Comparison of ENCODE assay signal across 20 cellular contexts in the genomic region with DNA sequence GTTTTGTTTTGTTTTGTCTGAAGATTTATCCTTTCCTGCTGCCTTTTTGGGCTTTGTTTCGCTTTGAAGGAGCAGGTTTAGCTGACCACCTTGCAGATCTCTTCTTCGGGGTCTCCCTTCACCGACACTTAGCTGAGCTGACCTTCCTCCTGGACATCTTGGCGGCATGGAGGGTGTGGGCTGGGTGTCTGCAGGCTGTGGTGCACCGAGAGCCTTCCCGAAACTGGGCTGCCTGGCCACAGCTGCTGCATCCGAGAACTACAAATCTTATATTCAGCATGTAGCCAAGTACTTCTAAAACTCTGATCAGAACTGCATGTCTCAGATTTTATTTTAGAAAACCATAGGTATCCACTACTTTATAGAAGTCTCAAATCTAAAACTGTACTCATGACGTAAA.
DNase-seq lines count a peak whose midpoint lies in the region; ATAC-seq and TF ChIP-seq lines count a peak whose summit lies in the region.
"Had no signal": no experiment of that assay in that cellular context is flagged by ENCODE, and none has a peak within 500 bp of the region (broad histone marks: within the 10 kb centered on the region; RNA-seq: fewer than 3 reads in every experiment).

No MANE protein-coding gene starts in this region.

- peak overlapping the region; percentile 56 for H3K27ac ChIP-seq in RWPE1
- H3K27ac ChIP-seq: cardiac muscle cell, neural progenitor cell, SJSA1 had no signal

- ATAC-seq in GM21717 (IDR thresholded peaks at IDR 0.05; ENCODE audit: unreplicated experiment), result no peak
- no peak for ATAC-seq in HG02588 (IDR thresholded peaks at IDR 0.05; ENCODE audit: unreplicated experiment)
- ATAC-seq: activated CD4-positive, CD25-positive, alpha-beta regulatory T cell treated with anti-CD3 and anti-CD28 coated beads, Interleukin-2, amount 50 U/mL, for 24 hours; esophagus mucosa; stimulated activated naive B cell treated with anti-CD40 and anti-IgM and Interleukin-4, amounts not matched to agents 10 μg/mL and 1 μg/mL and 100 μg/mL, for 72 hours had no signal

- H3K36me3 Mint-ChIP-seq in endothelial cell (ENCODE audit: low read depth, unreplicated experiment) (peaks cover 13% of the 10 kb centered on the region), neural crest cell (ENCODE audit: low read depth) (peaks cover 15% of the 10 kb centered on the region), type B pancreatic cell (peaks cover 31% of the 10 kb centered on the region)
- H3K36me3 Mint-ChIP-seq: neural progenitor cell had no signal

- no peaks in the 10 kb centered on the region for H3K27me3 Mint-ChIP-seq in endothelial cell (ENCODE audit: unreplicated experiment)
- no peaks in the 10 kb centered on the region for H3K27me3 Mint-ChIP-seq in neural crest cell (ENCODE audit: low read depth)
- H3K27me3 Mint-ChIP-seq in type B pancreatic cell, result no peaks in the 10 kb centered on the region
- H3K27me3 Mint-ChIP-seq: stimulated activated naive B cell treated with anti-CD40 and anti-IgM and Interleukin-4, amounts not matched to agents 10 μg/mL and 1 μg/mL and 100 μg/mL, for 72 hours had no signal

- H3K4me3 Mint-ChIP-seq in endothelial cell (ENCODE audit: unreplicated experiment), result no peak overlapping the region
- no peak overlapping the region for H3K4me3 Mint-ChIP-seq in neural crest cell
- no peak overlapping the region for H3K4me3 Mint-ChIP-seq in type B pancreatic cell
- H3K4me3 Mint-ChIP-seq: activated T-helper 1 cell treated with anti-CD3 and anti-CD28 coated beads, Interleukin-12 subunit alpha, Interleukin-12 subunit beta, Interleukin-2, Interleukin-4 antibody, amounts not matched to agents 30 ng/mL and 10 ng/mL and 1 ng/mL, durations not matched to agents 14 hours and 24 hours and 36 hours; neural progenitor cell; stimulated activated naive B cell treated with anti-CD40 and anti-IgM and Interleukin-4, amounts not matched to agents 10 μg/mL and 1 μg/mL and 100 μg/mL, for 72 hours had no signal

- H3K9me3 Mint-ChIP-seq in endothelial cell (ENCODE audit: unreplicated experiment), result no peaks in the 10 kb centered on the region
- peaks cover 4% of the 10 kb centered on the region for H3K9me3 Mint-ChIP-seq in neural crest cell
- H3K9me3 Mint-ChIP-seq in type B pancreatic cell, result peaks cover 11% of the 10 kb centered on the region

- CTCF ChIA-PET in RWPE1 (lab: Yijun Ruan, JAX), result no interaction called here

- H3K27ac Mint-ChIP-seq in endothelial cell (ENCODE audit: unreplicated experiment), result peak overlapping the region; percentile 39
- peak overlapping the region; percentile 91 for H3K27ac Mint-ChIP-seq in neural crest cell (ENCODE audit: unreplicated experiment)
- H3K27ac Mint-ChIP-seq in type B pancreatic cell, result peak overlapping the region; percentile 50
- H3K27ac Mint-ChIP-seq: activated T-helper 1 cell treated with anti-CD3 and anti-CD28 coated beads, Interleukin-12 subunit alpha, Interleukin-12 subunit beta, Interleukin-2, Interleukin-4 antibody, amounts not matched to agents 30 ng/mL and 10 ng/mL and 1 ng/mL, durations not matched to agents 14 hours and 24 hours and 36 hours; neural progenitor cell; stimulated activated naive B cell treated with anti-CD40 and anti-IgM and Interleukin-4, amounts not matched to agents 10 μg/mL and 1 μg/mL and 100 μg/mL, for 72 hours had no signal

- H3K4me1 Mint-ChIP-seq in endothelial cell (ENCODE audit: unreplicated experiment) (peaks cover 2% of the 10 kb centered on the region), neural crest cell (peaks cover 15% of the 10 kb centered on the region), type B pancreatic cell (ENCODE audit: unreplicated experiment) (peaks cover 9% of the 10 kb centered on the region)

- DNase-seq in RWPE1 (ENCODE audit: low spot score), result no peak
- DNase-seq in endothelial cell (ENCODE audit: low spot score), result no peak
- DNase-seq in neural crest cell (ENCODE audit: low read depth, low spot score), result no peak
- no peak for DNase-seq in type B pancreatic cell (ENCODE audit: extremely low spot score, unreplicated experiment)
- no peak for DNase-seq in NCI-H2081 treated with DMSO at 0.1 percent for 48 hours (lab: John Stamatoyannopoulos, UW)
- DNase-seq: head of caudate nucleus; Kasumi-1; NCI-H1417 treated with DMSO at 0.1 percent for 48 hours; NCI-H2171; NCI-H748 treated with DMSO at 0.1 percent for 48 hours; OCI-M1; stimulated activated naive B cell treated with anti-CD40 and anti-IgM and Interleukin-4, amounts not matched to agents 10 μg/mL and 1 μg/mL and 100 μg/mL, for 72 hours had no signal

- POLR2A ChIA-PET in RWPE1 (lab: Yijun Ruan, JAX; ENCODE audit: low non-redundant PET), result no interaction called here

- TF ChIP-seq CTCF in RWPE1 (conservative IDR thresholded peaks at IDR 0.05; ENCODE audit: low read depth), result no peak
- no peak for TF ChIP-seq CTCF in endothelial cell (IDR thresholded peaks at IDR 0.05; ENCODE audit: unreplicated experiment)
- TF ChIP-seq CTCF in neural crest cell (conservative IDR thresholded peaks at IDR 0.05), result no peak
- TF ChIP-seq CTCF in type B pancreatic cell (conservative IDR thresholded peaks at IDR 0.05), result no peak

Comparison
In these comparisons a context has a peak if more than half of its experiments do, and no peak if none do; other contexts are left out.
1. H3K27ac Mint-ChIP-seq: peak in every context shown above with its lines; median percentile 91 in neural crest cell; 50 in type B pancreatic cell; 39 in endothelial cell.